9 cellular contexts compared by ENCODE assay signal in the genomic region with DNA sequence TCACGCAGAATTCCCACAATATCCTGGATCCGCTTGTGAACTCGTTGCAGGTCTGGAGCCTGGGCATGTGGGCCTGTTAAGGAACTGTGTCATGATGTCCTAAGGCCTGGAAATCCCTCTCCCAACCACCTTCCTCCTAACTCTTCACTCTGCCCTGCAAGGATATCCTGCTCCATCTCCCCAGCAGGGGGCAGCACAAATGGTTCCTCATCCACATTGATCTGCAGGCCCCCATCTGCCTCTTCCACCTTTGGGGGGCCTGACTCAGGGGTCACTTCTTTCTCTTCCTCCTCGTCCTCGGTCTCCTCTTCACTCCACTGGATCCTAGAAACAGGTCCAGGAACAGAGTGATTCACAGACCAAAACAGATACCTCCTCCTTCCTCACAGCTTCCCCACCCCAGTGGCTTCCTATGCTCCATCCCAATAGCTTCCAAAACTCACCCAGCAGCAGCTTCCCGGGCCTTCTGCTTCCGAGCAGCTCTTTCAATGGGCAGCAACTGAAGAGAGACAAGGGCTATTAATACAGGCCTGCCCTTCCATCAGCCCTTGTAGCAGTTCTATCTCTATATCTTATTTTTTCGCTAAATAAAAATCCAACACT. TPM values are rescaled to one million over a fixed set of nuclear protein-coding genes. Genes with fewer than 3 reads are reported as not detected.
DNase-seq lines count a peak whose midpoint lies in the region; ATAC-seq and TF ChIP-seq lines count a peak whose summit lies in the region.
"Had no signal": no experiment of that assay in that cellular context is flagged by ENCODE, and none has a peak within 500 bp of the region (broad histone marks: within the 10 kb centered on the region; RNA-seq: fewer than 3 reads in every experiment).

No MANE protein-coding gene starts in this region.

- H3K14ac ChIP-seq in neuronal stem cell (ENCODE audit: low read length), result no peak overlapping the region

- H3K27me3 ChIP-seq in neuronal stem cell (ENCODE audit: control insufficient read depth in 3 of 3, insufficient read depth in 3 of 3, low read depth in 1 of 3, low read length in 3 of 3), result no peaks in the 10 kb centered on the region
- H3K27me3 ChIP-seq: BLaER1 treated with 17β-estradiol and CSF1 and Interleukin-3, amounts not matched to agents 10 nM and 100 nM had no signal

- no peak overlapping the region for H2AK5ac ChIP-seq in neuronal stem cell (ENCODE audit: low read depth, low read length)

- H3K36me3 Mint-ChIP-seq in endothelial cell (ENCODE audit: low read depth, unreplicated experiment), result peaks cover 41% of the 10 kb centered on the region

- no peak overlapping the region for H2BK5ac ChIP-seq in neuronal stem cell (ENCODE audit: low read length)

- peaks cover 12% of the 10 kb centered on the region for H3K27me3 Mint-ChIP-seq in endothelial cell (ENCODE audit: unreplicated experiment)

- H3K4me1 Mint-ChIP-seq in endothelial cell (ENCODE audit: unreplicated experiment), result peaks cover 10% of the 10 kb centered on the region

- no peak overlapping the region for H3K18ac ChIP-seq in neuronal stem cell (ENCODE audit: low read length)

- ATAC-seq in GM19452 (IDR thresholded peaks at IDR 0.05; ENCODE audit: unreplicated experiment), result no peak

- H3K27ac Mint-ChIP-seq in endothelial cell (ENCODE audit: unreplicated experiment), result peak overlapping the region; percentile 45

- no peak overlapping the region for H2BK120ac ChIP-seq in neuronal stem cell (ENCODE audit: low read depth, low read length)

- H3K27ac ChIP-seq in neuronal stem cell (replicated peaks; ENCODE audit: low read length), result no peak overlapping the region
- H3K27ac ChIP-seq: BLaER1 treated with 17β-estradiol and CSF1 and Interleukin-3, amounts not matched to agents 10 nM and 100 nM had no signal

- TF ChIP-seq CTCF in endothelial cell (IDR thresholded peaks at IDR 0.05; ENCODE audit: unreplicated experiment), result peak; percentile 84

- H2BK15ac ChIP-seq in neuronal stem cell (ENCODE audit: low read length), result no peak overlapping the region

- H3K4ac ChIP-seq in neuronal stem cell (ENCODE audit: low read length), result no peak overlapping the region

- H3K9ac ChIP-seq in neuronal stem cell (ENCODE audit: low read depth, low read length, poor library complexity), result no peak overlapping the region

- H3K23ac ChIP-seq in neuronal stem cell (ENCODE audit: low read depth, low read length, poor library complexity), result no peak overlapping the region

- H3K79me1 ChIP-seq in neuronal stem cell (ENCODE audit: low read depth, low read length), result peaks cover 2% of the 10 kb centered on the region

- no peak overlapping the region for H2AFZ ChIP-seq in neuronal stem cell (ENCODE audit: low read length)

- peaks cover 48 to 85% of the 10 kb centered on the region in 2 donors for H3K36me3 ChIP-seq in neuronal stem cell (replicated peaks in 1 of 2; ENCODE audit: control insufficient read depth in 2 of 2, insufficient read depth in 2 of 2, low read length in 2 of 2)

- no peaks in the 10 kb centered on the region for H3K9me3 ChIP-seq in neuronal stem cell (replicated peaks in 1 of 2; ENCODE audit: control insufficient read depth in 2 of 2, insufficient read depth in 1 of 2, low read depth in 1 of 2, low read length in 2 of 2)
- H3K9me3 ChIP-seq: BLaER1 treated with 17β-estradiol and CSF1 and Interleukin-3, amounts not matched to agents 10 nM and 100 nM had no signal

- WGBS in neuronal stem cell (ENCODE audit: extremely low coverage in 2 of 2, insufficient read length in 2 of 2, insufficient replicate concordance in 1 of 2), 2 donors, result no CpG with 5 or more reads among the region's 8 CpGs

- H3K4me3 Mint-ChIP-seq in endothelial cell (ENCODE audit: unreplicated experiment), result no peak overlapping the region

- no peak overlapping the region for H4K91ac ChIP-seq in neuronal stem cell (ENCODE audit: low read depth, low read length, poor library complexity)

- H2BK12ac ChIP-seq in neuronal stem cell (ENCODE audit: low read length), result no peak overlapping the region

- H3K4me1 ChIP-seq in neuronal stem cell (ENCODE audit: control insufficient read depth in 2 of 2, insufficient read depth in 1 of 2, low read depth in 1 of 2, low read length in 2 of 2), result peaks cover 4 to 7% of the 10 kb centered on the region in 2 donors

- H3K9me3 Mint-ChIP-seq in endothelial cell (ENCODE audit: unreplicated experiment), result no peaks in the 10 kb centered on the region

- no peak overlapping the region for H4K8ac ChIP-seq in neuronal stem cell (ENCODE audit: low read depth, low read length)

- H3K4me2 ChIP-seq in neuronal stem cell (ENCODE audit: insufficient read depth, low read length, poor library complexity, severe bottlenecking), result no peak overlapping the region
- H3K4me2 ChIP-seq: BLaER1 treated with 17β-estradiol and CSF1 and Interleukin-3, amounts not matched to agents 10 nM and 100 nM had no signal

- DNase-seq in NCI-H146 (lab: John Stamatoyannopoulos, UW) (peak; percentile 55), NCI-H146 treated with DMSO at 0.1 percent for 48 hours (lab: John Stamatoyannopoulos, UW; ENCODE audit: unreplicated experiment) (no peak), NCI-H345 (lab: John Stamatoyannopoulos, UW) (peak; percentile 52), endothelial cell (ENCODE audit: low spot score) (peak; percentile 73), neuronal stem cell (ENCODE audit: low spot score) (peak; percentile 56), kidney glomerular epithelial cell (lab: John Stamatoyannopoulos, UW) (no peak)
- DNase-seq in activated CD8-positive, alpha-beta memory T cell treated with anti-CD3 and anti-CD28 coated beads for 1 hour (ENCODE audit: extremely low read depth in 1 of 2, low read depth in 1 of 2), result peak; percentile 35 to 58

- no peak overlapping the region for H3K4me3 ChIP-seq in neuronal stem cell (ENCODE audit: low read length in 2 of 2)
- H3K4me3 ChIP-seq: BLaER1 treated with 17β-estradiol and CSF1 and Interleukin-3, amounts not matched to agents 10 nM and 100 nM had no signal

RNA-seq across cellular contexts. Expression of a gene that starts 4.5 kb away (rescaled TPM):
- total RNA-seq in endothelial cell (ENCODE audit: unreplicated experiment), result 37.5 TPM
- 27.0 TPM for polyA plus RNA-seq in neuronal stem cell (2013, experiment 1 of 2)
- 24.3 TPM for polyA plus RNA-seq in neuronal stem cell (2013, experiment 2 of 2)

RNA-seq across cellular contexts. Expression of a gene that starts 7.7 kb away (rescaled TPM):
- total RNA-seq in endothelial cell (ENCODE audit: unreplicated experiment), result 82.2 TPM
- 11.5 TPM for polyA plus RNA-seq in neuronal stem cell (2013, experiment 1 of 2)
- polyA plus RNA-seq in neuronal stem cell (2013, experiment 2 of 2), result 10.5 TPM

RNA-seq across cellular contexts. Expression of a gene that starts 29.2 kb away (rescaled TPM):
- 2,393 TPM for total RNA-seq in endothelial cell (ENCODE audit: unreplicated experiment)
- polyA plus RNA-seq in neuronal stem cell (2013, experiment 1 of 2), result 3,243 TPM
- 3,181 TPM for polyA plus RNA-seq in neuronal stem cell (2013, experiment 2 of 2)

RNA-seq across cellular contexts. Expression of a gene that starts 43.6 kb away (rescaled TPM):
- total RNA-seq in endothelial cell (ENCODE audit: unreplicated experiment), result 334 TPM
- 187 TPM for polyA plus RNA-seq in neuronal stem cell (2013, experiment 1 of 2)
- polyA plus RNA-seq in neuronal stem cell (2013, experiment 2 of 2), result 185 TPM

Comparison
In these comparisons a context has a peak if more than half of its experiments do, and no peak if none do; other contexts are left out.
1. DNase-seq: peak in NCI-H146 (single experiment), NCI-H345 (single experiment), activated CD8-positive, alpha-beta memory T cell treated with anti-CD3 and anti-CD28 coated beads for 1 hour (2 of 2), endothelial cell (single experiment) and neuronal stem cell (single experiment); none in NCI-H146 treated with DMSO at 0.1 percent for 48 hours (single experiment) and kidney glomerular epithelial cell (single experiment).